8 cellular contexts compared by ENCODE assay signal in genomic region chr2:46098606-46099005, GRCh38.
DNase-seq lines count a peak whose midpoint lies in the region; ATAC-seq and TF ChIP-seq lines count a peak whose summit lies in the region.

No MANE protein-coding gene starts in this region.

- ATAC-seq in GM19035 (IDR thresholded peaks at IDR 0.05; ENCODE audit: unreplicated experiment) = no peak

- H3K4me3 ChIP-seq in fibroblast of lung (replicated peaks in 1 of 4; ENCODE audit: control extremely low read depth in 1 of 4, insufficient read depth in 1 of 4, low read depth in 3 of 4, low read length in 4 of 4) (no peak overlapping the region), spleen (no peak overlapping the region)

- H3K36me3 Mint-ChIP-seq in activated CD4-positive, alpha-beta T cell treated with anti-CD3 and anti-CD28 coated beads, Interleukin-2, amount 10 ng/mL, durations not matched to agents 24 days and 14 days (ENCODE audit: low read depth) = peaks cover 8% of the 10 kb centered on the region

- H2AFZ ChIP-seq in fibroblast of lung (ENCODE audit: low read length) = no peak overlapping the region

- H4K20me1 ChIP-seq in fibroblast of lung (ENCODE audit: control insufficient read depth, extremely low read depth, insufficient read depth, low read length) = no peaks in the 10 kb centered on the region

- TF ChIP-seq POLR2A in spleen (IDR thresholded peaks at IDR 0.05) = no peak

- H3K4me1 ChIP-seq in fibroblast of lung (ENCODE audit: control insufficient read depth, extremely low read depth, insufficient read depth, low read length) = peaks cover 7% of the 10 kb centered on the region
- peaks cover 0 to 20% (median 8%) of the 10 kb centered on the region in 6 donors for H3K4me1 ChIP-seq in spleen

- H3K27ac ChIP-seq in fibroblast of lung (ENCODE audit: insufficient read depth, low read length) (peak overlapping the region; percentile 72), spleen (peak overlapping the region in 7 of 8 donors; percentile 49 to 79 (median 70))

- no peak overlapping the region for H3K27ac Mint-ChIP-seq in activated CD4-positive, alpha-beta T cell treated with anti-CD3 and anti-CD28 coated beads, Interleukin-2, amount 10 ng/mL, durations not matched to agents 24 days and 14 days

- no peak overlapping the region for H3K9ac ChIP-seq in fibroblast of lung (ENCODE audit: insufficient read depth, low read length)

- H3K27me3 ChIP-seq in fibroblast of lung (ENCODE audit: control insufficient read depth, insufficient read depth, low read length) = no peaks in the 10 kb centered on the region
- no peaks in the 10 kb centered on the region for H3K27me3 ChIP-seq in spleen (replicated peaks in 1 of 7)

- WGBS in spleen, 5 donors = 57 to 76% (median 72%) methylated on average over 1 of the region's 1 CpG

- peak overlapping the region; percentile 9 for H3K4me2 ChIP-seq in fibroblast of lung (ENCODE audit: extremely low read depth, insufficient read depth, low read length)

- H3K79me2 ChIP-seq in fibroblast of lung (ENCODE audit: control insufficient read depth, insufficient read depth, low read length) = no peaks in the 10 kb centered on the region

- H3K9me3 ChIP-seq in fibroblast of lung (ENCODE audit: control insufficient read depth, insufficient read depth, low read depth, low read length) (no peaks in the 10 kb centered on the region), spleen (peaks cover 0 to 11% (median 5%) of the 10 kb centered on the region in 8 donors)

- H3K4me1 Mint-ChIP-seq in activated CD4-positive, alpha-beta T cell treated with anti-CD3 and anti-CD28 coated beads, Interleukin-2, amount 10 ng/mL, durations not matched to agents 24 days and 14 days = peaks cover 18% of the 10 kb centered on the region

- no peaks in the 10 kb centered on the region for H3K36me3 ChIP-seq in fibroblast of lung (ENCODE audit: control insufficient read depth, insufficient read depth, low read length)
- H3K36me3 ChIP-seq in spleen = peaks cover 0 to 25% (median 3%) of the 10 kb centered on the region in 6 donors

- H3K4me3 Mint-ChIP-seq in activated CD4-positive, alpha-beta T cell treated with anti-CD3 and anti-CD28 coated beads, Interleukin-2, amount 10 ng/mL, durations not matched to agents 24 days and 14 days = no peak overlapping the region

- H3K9me3 Mint-ChIP-seq in activated CD4-positive, alpha-beta T cell treated with anti-CD3 and anti-CD28 coated beads, Interleukin-2, amount 10 ng/mL, durations not matched to agents 24 days and 14 days = peaks cover 12% of the 10 kb centered on the region

- intact Hi-C loops in activated CD4-positive, alpha-beta T cell treated with anti-CD3 and anti-CD28 coated beads, Interleukin-2, amount 10 ng/mL, durations not matched to agents 24 days and 14 days (cut with micrococcal nuclease) = no loop called here
- intact Hi-C loops in spleen (cut with DNase I; ENCODE audit: low total_unique reads) = no loop called here

- H3K27me3 Mint-ChIP-seq in activated CD4-positive, alpha-beta T cell treated with anti-CD3 and anti-CD28 coated beads, Interleukin-2, amount 10 ng/mL, durations not matched to agents 24 days and 14 days = no peaks in the 10 kb centered on the region

- peak; percentile 63 for DNase-seq in activated CD4-positive, alpha-beta T cell treated with anti-CD3 and anti-CD28 coated beads, Interleukin-2, amount 10 ng/mL, durations not matched to agents 24 days and 14 days
- no peak for DNase-seq in activated CD4-positive, alpha-beta T cell treated with anti-CD3 and anti-CD28 coated beads for 1 hour
- DNase-seq in T1000 (lab: John Stamatoyannopoulos, UW) (peak; percentile 32), fibroblast of lung (ENCODE audit: low read depth in 2 of 2) (peak; percentile 87 to 89), spleen (no peak), hypothalamus (lab: John Stamatoyannopoulos, UW) (no peak), NCI-H1105 treated with DMSO at 0.1 percent for 48 hours (lab: John Stamatoyannopoulos, UW) (no peak)

- TF ChIP-seq CTCF in fibroblast of lung (conservative IDR thresholded peaks at IDR 0.05 in 1 of 2, IDR thresholded peaks at IDR 0.05 in 1 of 2; ENCODE audit: low read depth in 1 of 2, low read length in 2 of 2) (no peak), spleen (IDR thresholded peaks at IDR 0.05 in 8 of 11, conservative IDR thresholded peaks at IDR 0.05 in 3 of 11) (no peak)

Comparison
In these comparisons a context has a peak if more than half of its experiments do, and no peak if none do; other contexts are left out.
1. DNase-seq: peak in activated CD4-positive, alpha-beta T cell treated with anti-CD3 and anti-CD28 coated beads, Interleukin-2, amount 10 ng/mL, durations not matched to agents 24 days and 14 days (single experiment), T1000 (single experiment) and fibroblast of lung (2 of 2); none in activated CD4-positive, alpha-beta T cell treated with anti-CD3 and anti-CD28 coated beads for 1 hour (single experiment), spleen (single experiment), hypothalamus (0 of 51) and NCI-H1105 treated with DMSO at 0.1 percent for 48 hours (single experiment).